Comparison of ENCODE assay signal across 22 cellular contexts in the genomic region with DNA sequence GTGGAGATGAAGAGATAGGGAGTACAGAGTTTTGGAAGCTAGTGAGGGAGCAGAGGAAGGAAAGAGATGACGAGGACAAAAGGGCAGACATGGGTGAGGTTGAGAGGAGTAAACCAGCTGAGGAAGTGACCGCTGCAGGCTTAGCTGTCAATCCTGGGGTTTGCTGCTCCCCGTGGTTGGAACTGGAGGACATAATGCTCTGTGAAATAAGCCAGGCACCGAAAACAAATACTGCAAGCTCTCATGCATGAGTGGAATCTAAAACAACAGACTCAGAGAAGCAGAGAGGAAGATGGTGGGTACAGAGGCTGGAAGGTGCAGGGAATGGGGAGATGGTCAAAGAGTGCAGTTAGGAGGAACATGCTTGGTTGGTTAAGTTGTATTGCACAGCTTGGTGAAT.
"Had no signal": no experiment of that assay in that cellular context is flagged by ENCODE, and none has a peak within 500 bp of the region (broad histone marks: within the 10 kb centered on the region; RNA-seq: fewer than 3 reads in every experiment).

No MANE protein-coding gene starts in this region.

- H3K4me3 Mint-ChIP-seq: activated CD4-positive, alpha-beta T cell treated with anti-CD3 and anti-CD28 coated beads, Interleukin-2, amount 10 ng/mL, durations not matched to agents 24 days and 14 days; activated CD8-positive, alpha-beta T cell treated with anti-CD3 and anti-CD28 coated beads for 36 hours; activated naive CD4-positive, alpha-beta T cell treated with anti-CD3 and anti-CD28 coated beads for 36 hours; activated T-helper 17 cell treated with anti-CD3 and anti-CD28 coated beads, Interleukin-2, amount 50 U/mL, for 72 hours; immature natural killer cell; stimulated activated naive CD8-positive, alpha-beta T cell treated with anti-CD3 and anti-CD28 coated beads, Interleukin-15, amount 100 ng/mL, for 72 hours had no signal

- H3K27me3 Mint-ChIP-seq: activated CD4-positive, alpha-beta T cell treated with anti-CD3 and anti-CD28 coated beads, Interleukin-2, amount 10 ng/mL, durations not matched to agents 24 days and 14 days; stimulated activated naive CD8-positive, alpha-beta T cell treated with anti-CD3 and anti-CD28 coated beads, Interleukin-15, amount 100 ng/mL, for 72 hours had no signal

- DNase-seq: activated CD4-positive, alpha-beta T cell treated with anti-CD3 and anti-CD28 coated beads, Interleukin-2, amount 10 ng/mL, durations not matched to agents 24 days and 14 days; activated CD8-positive, alpha-beta T cell treated with anti-CD3 and anti-CD28 coated beads for 36 hours; activated naive CD4-positive, alpha-beta T cell treated with anti-CD3 and anti-CD28 coated beads for 36 hours; activated T-cell treated with anti-CD3 and anti-CD28 coated beads, Interleukin-2, amount 50 U/mL, for 1 hour; adrenal gland; dermis blood vessel endothelial cell; effector memory CD4-positive, alpha-beta T cell; esophagus squamous epithelium; heart right ventricle; immature natural killer cell; mesenchymal stem cell; mucosa of descending colon; naive B cell; stimulated activated CD4-positive, alpha-beta T cell treated with anti-CD3 and anti-CD28 coated beads, Interleukin-4, amount 100 ng/mL, for 1 hour; stimulated activated naive CD8-positive, alpha-beta T cell treated with anti-CD3 and anti-CD28 coated beads, Interleukin-15, amount 100 ng/mL, for 72 hours; trophoblast cell had no signal

- H3K36me3 Mint-ChIP-seq: immature natural killer cell, naive B cell had no signal

- H3K4me3 ChIP-seq: adrenal gland, cardiac muscle cell, esophagus squamous epithelium, heart right ventricle, mucosa of descending colon, smooth muscle cell, vagina had no signal

- H3K27me3 ChIP-seq: adrenal gland, cardiac muscle cell, esophagus squamous epithelium, neutrophil, vagina had no signal

- H3K4me1 ChIP-seq: adrenal gland, esophagus squamous epithelium, vagina had no signal

- H3K4me2 ChIP-seq: smooth muscle cell had no signal

- H3K27ac ChIP-seq: adrenal gland, cardiac muscle cell, esophagus squamous epithelium, heart right ventricle, neutrophil, vagina had no signal

- H3K36me3 ChIP-seq: adrenal gland, cardiac muscle cell, esophagus squamous epithelium, heart right ventricle, neutrophil, vagina had no signal

- H3K27ac Mint-ChIP-seq: activated CD4-positive, alpha-beta T cell treated with anti-CD3 and anti-CD28 coated beads, Interleukin-2, amount 10 ng/mL, durations not matched to agents 24 days and 14 days; activated CD8-positive, alpha-beta T cell treated with anti-CD3 and anti-CD28 coated beads for 36 hours; activated naive CD4-positive, alpha-beta T cell treated with anti-CD3 and anti-CD28 coated beads for 36 hours; activated T-helper 17 cell treated with anti-CD3 and anti-CD28 coated beads, Interleukin-2, amount 50 U/mL, for 72 hours; immature natural killer cell; stimulated activated naive CD8-positive, alpha-beta T cell treated with anti-CD3 and anti-CD28 coated beads, Interleukin-15, amount 100 ng/mL, for 72 hours had no signal

- H3K9me3 Mint-ChIP-seq: activated CD4-positive, alpha-beta T cell treated with anti-CD3 and anti-CD28 coated beads, Interleukin-2, amount 10 ng/mL, durations not matched to agents 24 days and 14 days; activated CD8-positive, alpha-beta T cell treated with anti-CD3 and anti-CD28 coated beads for 36 hours; activated naive CD4-positive, alpha-beta T cell treated with anti-CD3 and anti-CD28 coated beads for 36 hours; activated T-helper 17 cell treated with anti-CD3 and anti-CD28 coated beads, Interleukin-2, amount 50 U/mL, for 72 hours; immature natural killer cell; naive B cell; stimulated activated naive CD8-positive, alpha-beta T cell treated with anti-CD3 and anti-CD28 coated beads, Interleukin-15, amount 100 ng/mL, for 72 hours had no signal

- H3K4me1 Mint-ChIP-seq: activated CD4-positive, alpha-beta T cell treated with anti-CD3 and anti-CD28 coated beads, Interleukin-2, amount 10 ng/mL, durations not matched to agents 24 days and 14 days; activated T-helper 17 cell treated with anti-CD3 and anti-CD28 coated beads, Interleukin-2, amount 50 U/mL, for 72 hours; immature natural killer cell; naive B cell; stimulated activated naive CD8-positive, alpha-beta T cell treated with anti-CD3 and anti-CD28 coated beads, Interleukin-15, amount 100 ng/mL, for 72 hours had no signal

- ATAC-seq: activated CD8-positive, alpha-beta T cell treated with anti-CD3 and anti-CD28 coated beads for 36 hours; activated T-helper 17 cell treated with anti-CD3 and anti-CD28 coated beads, Interleukin-2, amount 50 U/mL, for 72 hours; heart right ventricle; mucosa of descending colon; sciatic nerve; stimulated activated naive CD8-positive, alpha-beta T cell treated with anti-CD3 and anti-CD28 coated beads, Interleukin-15, amount 100 ng/mL, for 72 hours had no signal
